Comparison of ENCODE assay signal across 9 cellular contexts in the genomic region with DNA sequence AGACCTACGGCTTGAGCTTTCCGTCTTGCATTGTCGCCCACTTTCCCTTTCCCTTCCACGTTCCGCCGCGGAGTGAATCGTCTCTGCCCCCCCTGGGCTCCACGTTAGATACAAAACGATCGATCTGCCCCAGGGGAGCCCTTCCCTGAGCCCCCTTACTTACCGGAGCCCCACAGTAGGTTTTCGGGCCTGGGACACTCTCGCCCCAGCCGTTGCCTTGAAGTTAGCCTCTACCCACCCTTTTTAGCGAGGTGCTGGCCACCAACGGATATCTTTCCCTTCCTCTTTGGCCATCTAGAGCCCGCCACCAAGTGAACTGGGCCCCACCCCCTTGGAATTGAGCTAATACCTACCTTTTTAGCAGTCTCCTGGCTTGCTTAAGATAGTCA. TPM values are rescaled to one million over a fixed set of nuclear protein-coding genes. Genes with fewer than 3 reads are reported as not detected.
DNase-seq lines count a peak whose midpoint lies in the region; ATAC-seq lines count a peak whose summit lies in the region.
"Had no signal": no experiment of that assay in that cellular context is flagged by ENCODE, and none has a peak within 500 bp of the region (broad histone marks: within the 10 kb centered on the region; RNA-seq: fewer than 3 reads in every experiment).

No MANE protein-coding gene starts in this region.

- no peaks in the 10 kb centered on the region for H3K27me3 ChIP-seq in iPS-15b (ENCODE audit: control insufficient read depth, insufficient read depth, low read length)

- DNase-seq in DMS 273 treated with DMSO at 0.1 percent for 48 hours (lab: John Stamatoyannopoulos, UW) = peak; percentile 32
- peak; percentile 62 for DNase-seq in KBM-7
- no peak for DNase-seq in stimulated activated naive B cell treated with anti-CD40 and anti-IgM and Interleukin-4, amounts not matched to agents 10 μg/mL and 1 μg/mL and 100 μg/mL, for 72 hours
- no peak for DNase-seq in DMS114 treated with DMSO at 0.1 percent for 48 hours (lab: John Stamatoyannopoulos, UW; ENCODE audit: unreplicated experiment)
- DNase-seq in NCI-H2081 treated with DMSO at 0.1 percent for 48 hours (lab: John Stamatoyannopoulos, UW) = no peak

- peak; percentile 1 for ATAC-seq in GM21423 (IDR thresholded peaks at IDR 0.05; ENCODE audit: unreplicated experiment)
- peak; percentile 12 to 16 for ATAC-seq in stimulated activated naive B cell treated with anti-CD40 and anti-IgM and Interleukin-4, amounts not matched to agents 10 μg/mL and 1 μg/mL and 100 μg/mL, for 72 hours (replicated peaks)

- H3K4me3 Mint-ChIP-seq in stimulated activated naive B cell treated with anti-CD40 and anti-IgM and Interleukin-4, amounts not matched to agents 10 μg/mL and 1 μg/mL and 100 μg/mL, for 72 hours = no peak overlapping the region
- H3K4me3 Mint-ChIP-seq: stimulated activated effector memory CD8-positive, alpha-beta T cell treated with anti-CD3 and anti-CD28 coated beads, Interleukin-12 subunit alpha, Interleukin-12 subunit beta, amount 100 ng/mL, for 72 hours had no signal

- H3K27ac Mint-ChIP-seq in stimulated activated naive B cell treated with anti-CD40 and anti-IgM and Interleukin-4, amounts not matched to agents 10 μg/mL and 1 μg/mL and 100 μg/mL, for 72 hours = no peak overlapping the region
- H3K27ac Mint-ChIP-seq: stimulated activated effector memory CD8-positive, alpha-beta T cell treated with anti-CD3 and anti-CD28 coated beads, Interleukin-12 subunit alpha, Interleukin-12 subunit beta, amount 100 ng/mL, for 72 hours had no signal

- H3K36me3 ChIP-seq in iPS-15b (ENCODE audit: control insufficient read depth, insufficient read depth, low read length) = peaks cover 3% of the 10 kb centered on the region

- peaks cover 9 to 14% of the 10 kb centered on the region in 2 donors for H3K36me3 Mint-ChIP-seq in stimulated activated naive B cell treated with anti-CD40 and anti-IgM and Interleukin-4, amounts not matched to agents 10 μg/mL and 1 μg/mL and 100 μg/mL, for 72 hours

- in situ Hi-C loops in KBM-7 (cut with MboI; ENCODE audit: low pct_unique_long_range_greater_than_20kb, low sequenced_read_pairs) = no loop called here

- peak overlapping the region; percentile 77 for H3K27ac ChIP-seq in adipose tissue (ENCODE audit: low read depth, low read length)

- H3K4me3 ChIP-seq in iPS-15b (ENCODE audit: low read depth, low read length) = peak overlapping the region; percentile 99

- H3K9me3 Mint-ChIP-seq in stimulated activated naive B cell treated with anti-CD40 and anti-IgM and Interleukin-4, amounts not matched to agents 10 μg/mL and 1 μg/mL and 100 μg/mL, for 72 hours = no peaks in the 10 kb centered on the region
- H3K9me3 Mint-ChIP-seq: stimulated activated effector memory CD8-positive, alpha-beta T cell treated with anti-CD3 and anti-CD28 coated beads, Interleukin-12 subunit alpha, Interleukin-12 subunit beta, amount 100 ng/mL, for 72 hours had no signal

- H3K27me3 Mint-ChIP-seq in stimulated activated naive B cell treated with anti-CD40 and anti-IgM and Interleukin-4, amounts not matched to agents 10 μg/mL and 1 μg/mL and 100 μg/mL, for 72 hours = no peaks in the 10 kb centered on the region

- H3K4me1 ChIP-seq in iPS-15b (ENCODE audit: control insufficient read depth, insufficient read depth, low read length) = no peaks in the 10 kb centered on the region

- H3K9ac ChIP-seq in iPS-15b (ENCODE audit: low read depth, low read length) = peak overlapping the region; percentile 98

- H3K4me1 Mint-ChIP-seq in stimulated activated naive B cell treated with anti-CD40 and anti-IgM and Interleukin-4, amounts not matched to agents 10 μg/mL and 1 μg/mL and 100 μg/mL, for 72 hours = peaks cover 12 to 28% of the 10 kb centered on the region in 2 donors

- 0% methylated on average over 15 to 18 of the region's 18 CpGs for WGBS in adipose tissue, 3 donors

- no peaks in the 10 kb centered on the region for H3K9me3 ChIP-seq in iPS-15b (ENCODE audit: control insufficient read depth, insufficient read depth, low read length)

RNA-seq across cellular contexts. Expression of a gene that starts 0.6 kb away (rescaled TPM):
- 10 to 100 TPM; 15.6 to 29.7 (median 23.8) TPM for polyA plus RNA-seq in adipose tissue

RNA-seq across cellular contexts. Expression of a gene that starts 32.0 kb away (rescaled TPM):
- polyA plus RNA-seq in adipose tissue = 1 to 10 TPM; 4.9 to 7.5 (median 6.7) TPM

Comparison
In these comparisons a context has a peak if more than half of its experiments do, and no peak if none do; other contexts are left out.
1. DNase-seq: peak in DMS 273 treated with DMSO at 0.1 percent for 48 hours (single experiment) and KBM-7 (single experiment); none in stimulated activated naive B cell treated with anti-CD40 and anti-IgM and Interleukin-4, amounts not matched to agents 10 μg/mL and 1 μg/mL and 100 μg/mL, for 72 hours (single experiment), DMS114 treated with DMSO at 0.1 percent for 48 hours (single experiment) and NCI-H2081 treated with DMSO at 0.1 percent for 48 hours (single experiment).